ENCODE assay signal across 11 cellular contexts in genomic region chr20:45924391-45925261, GRCh38. TPM values are rescaled to one million over a fixed set of nuclear protein-coding genes. Genes with fewer than 3 reads are reported as not detected.
DNase-seq lines count a peak whose midpoint lies in the region; ATAC-seq and TF ChIP-seq lines count a peak whose summit lies in the region.
"Had no signal": no experiment of that assay in that cellular context is flagged by ENCODE, and none has a peak within 500 bp of the region (broad histone marks: within the 10 kb centered on the region; RNA-seq: fewer than 3 reads in every experiment).

No MANE protein-coding gene starts in this region.

- H3K27me3 Mint-ChIP-seq in stimulated activated naive CD8-positive, alpha-beta T cell treated with anti-CD3 and anti-CD28 coated beads, Interleukin-15, Interleukin-2, amounts not matched to agents 100 ng/mL and 50 ng/mL, for 24 hours = peaks cover 4% of the 10 kb centered on the region
- H3K27me3 Mint-ChIP-seq in neural progenitor cell (ENCODE audit: insufficient read depth, low read depth) (peaks cover 12% of the 10 kb centered on the region), Caco-2 (ENCODE audit: insufficient read depth, unreplicated experiment) (no peaks in the 10 kb centered on the region)

- H3K4me3 Mint-ChIP-seq in stimulated activated naive CD8-positive, alpha-beta T cell treated with anti-CD3 and anti-CD28 coated beads, Interleukin-15, Interleukin-2, amounts not matched to agents 100 ng/mL and 50 ng/mL, for 24 hours = no peak overlapping the region
- H3K4me3 Mint-ChIP-seq in neural progenitor cell (no peak overlapping the region), Caco-2 (ENCODE audit: unreplicated experiment) (no peak overlapping the region)

- no peak for ATAC-seq in stimulated activated naive CD8-positive, alpha-beta T cell treated with anti-CD3 and anti-CD28 coated beads, Interleukin-15, Interleukin-2, amounts not matched to agents 100 U/mL and 50 U/mL, for 24 hours
- peak; percentile 72 for ATAC-seq in gastroesophageal sphincter

- BruUV-seq in Caco-2 (replicated peaks; lab: Mats Ljungman, UMichigan) = no TSS peak

- peaks cover 21% of the 10 kb centered on the region for H3F3A ChIP-seq in neural progenitor cell (ENCODE audit: low read depth)

- H3K4me1 ChIP-seq in gastroesophageal sphincter (peaks cover 0 to 30% (median 22%) of the 10 kb centered on the region in 3 donors), neural progenitor cell (peaks cover 15% of the 10 kb centered on the region), BE2C (no peaks in the 10 kb centered on the region), Caco-2 (peaks cover 34% of the 10 kb centered on the region)

- H4K20me1 ChIP-seq in neural progenitor cell (ENCODE audit: low read depth) = no peaks in the 10 kb centered on the region
- H4K20me1 ChIP-seq: BLaER1 had no signal

- H3K36me3 ChIP-seq in gastroesophageal sphincter = no peaks in the 10 kb centered on the region
- no peaks in the 10 kb centered on the region for H3K36me3 ChIP-seq in neural progenitor cell
- H3K36me3 ChIP-seq in BE2C = no peaks in the 10 kb centered on the region
- H3K36me3 ChIP-seq in Caco-2 (ENCODE audit: control insufficient read depth, insufficient read depth, low read length) = no peaks in the 10 kb centered on the region
- H3K36me3 ChIP-seq: BLaER1 had no signal

- no peaks in the 10 kb centered on the region for H3K9me3 Mint-ChIP-seq in stimulated activated naive CD8-positive, alpha-beta T cell treated with anti-CD3 and anti-CD28 coated beads, Interleukin-15, Interleukin-2, amounts not matched to agents 100 ng/mL and 50 ng/mL, for 24 hours
- H3K9me3 Mint-ChIP-seq in neural progenitor cell (no peaks in the 10 kb centered on the region), Caco-2 (ENCODE audit: unreplicated experiment) (no peaks in the 10 kb centered on the region)

- TF ChIP-seq CTCF in gastroesophageal sphincter (IDR thresholded peaks at IDR 0.05) (no peak), neural progenitor cell (IDR thresholded peaks at IDR 0.05) (no peak), BE2C (IDR thresholded peaks at IDR 0.05; ENCODE audit: low read depth, low read length) (no peak), Caco-2 (IDR thresholded peaks at IDR 0.05; ENCODE audit: insufficient read depth in 1 of 2, low read depth in 1 of 2, low read length in 1 of 2, severe bottlenecking in 1 of 2, unreplicated experiment in 1 of 2) (no peak)

- intact Hi-C loops in Caco-2 (cut with micrococcal nuclease; ENCODE audit: unreplicated experiment) = no loop called here

- H2AFZ ChIP-seq in neural progenitor cell (replicated peaks) = no peak overlapping the region

- H3K4me1 Mint-ChIP-seq in stimulated activated naive CD8-positive, alpha-beta T cell treated with anti-CD3 and anti-CD28 coated beads, Interleukin-15, Interleukin-2, amounts not matched to agents 100 ng/mL and 50 ng/mL, for 24 hours (ENCODE audit: low read depth) = peaks cover 10% of the 10 kb centered on the region
- H3K4me1 Mint-ChIP-seq in neural progenitor cell (peaks cover 32% of the 10 kb centered on the region), Caco-2 (ENCODE audit: low read depth, unreplicated experiment) (peaks cover 15% of the 10 kb centered on the region)

- H3K9me3 ChIP-seq in gastroesophageal sphincter = no peaks in the 10 kb centered on the region
- H3K9me3 ChIP-seq in neural progenitor cell (ENCODE audit: low read depth) = no peaks in the 10 kb centered on the region
- H3K9me3 ChIP-seq in BE2C = no peaks in the 10 kb centered on the region
- H3K9me3 ChIP-seq in Caco-2 = no peaks in the 10 kb centered on the region
- H3K9me3 ChIP-seq: BLaER1 had no signal

- H3K4me2 ChIP-seq in neural progenitor cell = no peak overlapping the region
- H3K4me2 ChIP-seq: BLaER1 had no signal

- H3K27me3 ChIP-seq in gastroesophageal sphincter = no peaks in the 10 kb centered on the region
- H3K27me3 ChIP-seq in neural progenitor cell = no peaks in the 10 kb centered on the region
- no peaks in the 10 kb centered on the region for H3K27me3 ChIP-seq in BE2C
- H3K27me3 ChIP-seq in Caco-2 (replicated peaks; ENCODE audit: control insufficient read depth, insufficient read depth, low read length) = no peaks in the 10 kb centered on the region
- H3K27me3 ChIP-seq: BLaER1 had no signal

- no peak for TF ChIP-seq EP300 in gastroesophageal sphincter (IDR thresholded peaks at IDR 0.05)

- H3K4me3 ChIP-seq in gastroesophageal sphincter = no peak overlapping the region
- no peak overlapping the region for H3K4me3 ChIP-seq in neural progenitor cell
- no peak overlapping the region for H3K4me3 ChIP-seq in BE2C (ENCODE audit: low read depth, low read length)
- H3K4me3 ChIP-seq in Caco-2 (ENCODE audit: low read depth, low read length) = no peak overlapping the region
- H3K4me3 ChIP-seq: BLaER1 had no signal

- CTCF ChIA-PET in Caco-2 (lab: Charles Lee) = interaction anchor here (0.6 to 0.8 kb wide), 2 partner anchors 9 to 371 kb away, joined by 3 read pairs; no protein-coding TSS in a partner anchor

- H3K79me2 ChIP-seq in neural progenitor cell (ENCODE audit: low read depth) = no peaks in the 10 kb centered on the region

- peak overlapping the region in 3 of 4 donors; percentile 61 to 71 (median 66) for H3K27ac ChIP-seq in gastroesophageal sphincter
- H3K27ac ChIP-seq in neural progenitor cell = no peak overlapping the region
- H3K27ac ChIP-seq: BLaER1 had no signal

- TF ChIP-seq POLR2A in gastroesophageal sphincter (IDR thresholded peaks at IDR 0.05) = no peak

- POLR2A ChIA-PET in Caco-2 (lab: Charles Lee) = interaction anchor here (0.6 to 2.2 kb wide), 2 partner anchors 10 to 66 kb away, joined by 7 to 10 read pairs; partner anchors contain the start of gene PCIF1

- H3K36me3 Mint-ChIP-seq in stimulated activated naive CD8-positive, alpha-beta T cell treated with anti-CD3 and anti-CD28 coated beads, Interleukin-15, Interleukin-2, amounts not matched to agents 100 ng/mL and 50 ng/mL, for 24 hours (ENCODE audit: low read depth) = no peaks in the 10 kb centered on the region
- no peaks in the 10 kb centered on the region for H3K36me3 Mint-ChIP-seq in neural progenitor cell
- no peaks in the 10 kb centered on the region for H3K36me3 Mint-ChIP-seq in Caco-2 (ENCODE audit: insufficient read depth, unreplicated experiment)

- 17 to 44% methylated on average over 1 to 8 of the region's 21 CpGs for WGBS in gastroesophageal sphincter (ENCODE audit: low coverage in 1 of 2), 2 donors

- no peak for DNase-seq in stimulated activated naive CD8-positive, alpha-beta T cell treated with anti-CD3 and anti-CD28 coated beads, Interleukin-15, Interleukin-2, amounts not matched to agents 100 U/mL and 50 U/mL, for 24 hours
- DNase-seq in neural progenitor cell (ENCODE audit: low spot score) (no peak), BE2C (no peak), NCI-H1092 treated with DMSO at 0.1 percent for 48 hours (lab: John Stamatoyannopoulos, UW) (no peak), amniotic stem cell (lab: John Stamatoyannopoulos, UW) (no peak), Caco-2 (no peak)
- DNase-seq: activated naive CD4-positive, alpha-beta T cell treated with anti-CD3 and anti-CD28 coated beads, Interleukin-2, amount 50 U/mL, for 16 hours; NCI-H1092 had no signal

- H3K9ac ChIP-seq in neural progenitor cell = no peak overlapping the region
- H3K9ac ChIP-seq: BLaER1 had no signal

- peak overlapping the region; percentile 54 for H3K27ac Mint-ChIP-seq in stimulated activated naive CD8-positive, alpha-beta T cell treated with anti-CD3 and anti-CD28 coated beads, Interleukin-15, Interleukin-2, amounts not matched to agents 100 ng/mL and 50 ng/mL, for 24 hours
- peak overlapping the region; percentile 29 for H3K27ac Mint-ChIP-seq in neural progenitor cell
- no peak overlapping the region for H3K27ac Mint-ChIP-seq in Caco-2 (ENCODE audit: unreplicated experiment)

RNA-seq across cellular contexts. Expression of gene PCIF1, which starts 9.9 kb away (rescaled TPM):
- 10 to 100 TPM; 21.5 to 45.3 (median 39.2) TPM for total RNA-seq in gastroesophageal sphincter
- total RNA-seq in neural progenitor cell (ENCODE audit: low replicate concordance) = 9.5 and 24.5 TPM in 2 replicates
- 70.7 TPM for polyA plus RNA-seq in BE2C (2012; ENCODE audit: insufficient read depth, insufficient read length, low read depth)
- 66.5 and 75.9 TPM in 2 replicates for total RNA-seq in Caco-2 (2022)

RNA-seq across cellular contexts. Expression of gene PLTP, which starts 12.7 kb away (rescaled TPM):
- total RNA-seq in gastroesophageal sphincter = 100 to 1,000 TPM in 3 of 4 donors, 10 to 100 TPM in 1; 45.6 to 456 (median 177) TPM
- total RNA-seq in neural progenitor cell (ENCODE audit: low replicate concordance) = 22.3 and 54.4 TPM in 2 replicates
- polyA plus RNA-seq in BE2C (2012; ENCODE audit: insufficient read depth, insufficient read length, low read depth) = 81.3 TPM
- 39.6 and 42.6 TPM in 2 replicates for total RNA-seq in Caco-2 (2022)

RNA-seq across cellular contexts. Expression of gene CTSA, which starts 33.5 kb away (rescaled TPM):
- total RNA-seq in gastroesophageal sphincter (10 to 100 TPM; 36.4 to 73.0 (median 56.6) TPM), neural progenitor cell (ENCODE audit: low replicate concordance) (15.1 and 30.9 TPM in 2 replicates), Caco-2 (2022) (282 and 294 TPM in 2 replicates)
- 46.0 TPM for polyA plus RNA-seq in BE2C (2012; ENCODE audit: insufficient read depth, insufficient read length, low read depth)

RNA-seq across cellular contexts. Expression of gene NEURL2, which starts 33.6 kb away (rescaled TPM):
- 10 to 100 TPM in 3 of 4 donors, 1 to 10 TPM in 1; 2.2 to 26.4 (median 17.0) TPM for total RNA-seq in gastroesophageal sphincter
- 0.24 and 1.2 TPM in 2 replicates for total RNA-seq in neural progenitor cell (ENCODE audit: low replicate concordance)
- 4.1 TPM for polyA plus RNA-seq in BE2C (2012; ENCODE audit: insufficient read depth, insufficient read length, low read depth)
- total RNA-seq in Caco-2 (2022) = 12.6 TPM in 2 replicates

RNA-seq across cellular contexts. Expression of gene SPATA25, which starts 37.2 kb away (rescaled TPM):
- total RNA-seq in gastroesophageal sphincter (1 to 10 TPM in 3 of 4 donors, not detected in 1; 4.2 to 7.9 (median 5.1) TPM), neural progenitor cell (ENCODE audit: low replicate concordance) (0.43 and 0.54 TPM in 2 replicates), Caco-2 (2022) (6.7 and 7.3 TPM in 2 replicates)
- 1.6 TPM for polyA plus RNA-seq in BE2C (2012; ENCODE audit: insufficient read depth, insufficient read length, low read depth)
